8 cellular contexts compared by ENCODE assay signal in the genomic region with DNA sequence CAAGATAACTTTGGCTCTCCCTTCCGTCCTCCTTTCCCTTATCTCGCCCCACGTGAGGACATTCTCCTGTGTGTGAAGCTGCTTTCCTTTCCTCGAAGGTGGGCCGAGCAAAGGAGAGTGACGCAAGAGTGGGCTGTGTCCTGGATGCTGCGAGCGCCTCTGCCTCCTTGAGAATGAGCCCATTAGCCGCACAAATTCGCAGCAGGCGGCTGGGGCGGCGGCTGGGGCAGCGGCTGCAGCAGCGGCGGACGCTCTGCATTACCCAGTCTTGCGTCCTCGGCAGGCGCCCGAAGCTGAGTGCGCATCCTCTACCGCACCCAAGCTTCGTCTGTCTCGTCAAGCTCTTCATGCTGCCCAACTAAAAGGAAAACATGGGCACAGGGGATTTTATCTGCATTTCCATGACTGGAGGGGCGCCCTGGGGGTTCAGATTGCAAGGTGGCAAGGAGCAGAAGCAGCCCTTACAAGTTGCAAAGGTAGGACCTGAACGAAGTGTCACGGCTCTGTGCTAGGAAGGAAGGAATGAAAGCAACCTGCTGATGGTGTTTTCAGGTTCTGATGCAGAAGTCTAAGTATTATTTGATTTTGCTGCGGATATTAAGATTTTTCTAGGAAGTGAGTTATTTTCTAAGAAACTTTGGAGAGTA. TPM values are rescaled to one million over a fixed set of nuclear protein-coding genes. Genes with fewer than 3 reads are reported as not detected.
DNase-seq lines count a peak whose midpoint lies in the region; ATAC-seq and TF ChIP-seq lines count a peak whose summit lies in the region.

A gene with protein sequence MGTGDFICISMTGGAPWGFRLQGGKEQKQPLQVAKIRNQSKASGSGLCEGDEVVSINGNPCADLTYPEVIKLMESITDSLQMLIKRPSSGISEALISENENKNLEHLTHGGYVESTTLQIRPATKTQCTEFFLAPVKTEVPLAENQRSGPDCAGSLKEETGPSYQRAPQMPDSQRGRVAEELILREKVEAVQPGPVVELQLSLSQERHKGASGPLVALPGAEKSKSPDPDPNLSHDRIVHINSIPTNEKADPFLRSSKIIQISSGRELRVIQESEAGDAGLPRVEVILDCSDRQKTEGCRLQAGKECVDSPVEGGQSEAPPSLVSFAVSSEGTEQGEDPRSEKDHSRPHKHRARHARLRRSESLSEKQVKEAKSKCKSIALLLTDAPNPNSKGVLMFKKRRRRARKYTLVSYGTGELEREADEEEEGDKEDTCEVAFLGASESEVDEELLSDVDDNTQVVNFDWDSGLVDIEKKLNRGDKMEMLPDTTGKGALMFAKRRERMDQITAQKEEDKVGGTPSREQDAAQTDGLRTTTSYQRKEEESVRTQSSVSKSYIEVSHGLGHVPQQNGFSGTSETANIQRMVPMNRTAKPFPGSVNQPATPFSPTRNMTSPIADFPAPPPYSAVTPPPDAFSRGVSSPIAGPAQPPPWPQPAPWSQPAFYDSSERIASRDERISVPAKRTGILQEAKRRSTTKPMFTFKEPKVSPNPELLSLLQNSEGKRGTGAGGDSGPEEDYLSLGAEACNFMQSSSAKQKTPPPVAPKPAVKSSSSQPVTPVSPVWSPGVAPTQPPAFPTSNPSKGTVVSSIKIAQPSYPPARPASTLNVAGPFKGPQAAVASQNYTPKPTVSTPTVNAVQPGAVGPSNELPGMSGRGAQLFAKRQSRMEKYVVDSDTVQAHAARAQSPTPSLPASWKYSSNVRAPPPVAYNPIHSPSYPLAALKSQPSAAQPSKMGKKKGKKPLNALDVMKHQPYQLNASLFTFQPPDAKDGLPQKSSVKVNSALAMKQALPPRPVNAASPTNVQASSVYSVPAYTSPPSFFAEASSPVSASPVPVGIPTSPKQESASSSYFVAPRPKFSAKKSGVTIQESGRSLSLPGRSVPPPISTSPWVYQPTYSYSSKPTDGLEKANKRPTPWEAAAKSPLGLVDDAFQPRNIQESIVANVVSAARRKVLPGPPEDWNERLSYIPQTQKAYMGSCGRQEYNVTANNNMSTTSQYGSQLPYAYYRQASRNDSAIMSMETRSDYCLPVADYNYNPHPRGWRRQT (plus strand): TSS at position 189 of the 647 bp plus-strand sequence. CDS start 183 bp downstream, at position 372.

- peaks cover 14 to 20% (median 19%) of the 10 kb centered on the region in 3 donors for H3K4me1 Mint-ChIP-seq in T-cell

- H3K27ac ChIP-seq in breast epithelium, result peak within 1 kb of the TSS; percentile 55 to 69
- H3K27ac ChIP-seq in iPS-20b (ENCODE audit: low read length), result no peak within 1 kb of the TSS
- peak within 1 kb of the TSS; percentile 83 to 90 (median 90) for H3K27ac ChIP-seq in sigmoid colon

- WGBS in sigmoid colon, 2 donors, result 2 to 3% methylated on average over 29 of the region's 29 CpGs

- H3K9me3 Mint-ChIP-seq in T-cell, result no peaks in the 10 kb centered on the region

- no peaks in the 10 kb centered on the region for H3K9me3 ChIP-seq in breast epithelium
- H3K9me3 ChIP-seq in iPS-20b (ENCODE audit: insufficient read depth, low read depth, low read length), result no peaks in the 10 kb centered on the region
- no peaks in the 10 kb centered on the region for H3K9me3 ChIP-seq in sigmoid colon

- POLR2A ChIA-PET in T-cell (lab: Charles Lee), result no interaction called here

- H3K36me3 ChIP-seq in breast epithelium, result no peaks in the 10 kb centered on the region
- H3K36me3 ChIP-seq in iPS-20b (ENCODE audit: insufficient read depth, low read depth, low read length), result no peaks in the 10 kb centered on the region
- H3K36me3 ChIP-seq in sigmoid colon, result no peaks in the 10 kb centered on the region

- H3K27me3 Mint-ChIP-seq in T-cell, result peaks cover 31 to 33% of the 10 kb centered on the region in 2 donors

- H3K27me3 ChIP-seq in breast epithelium, result no peaks in the 10 kb centered on the region
- peaks cover 18% of the 10 kb centered on the region for H3K27me3 ChIP-seq in iPS-20b (ENCODE audit: insufficient read depth, low read length)
- no peaks in the 10 kb centered on the region for H3K27me3 ChIP-seq in sigmoid colon

- H3K36me3 Mint-ChIP-seq in T-cell, result no peaks in the 10 kb centered on the region

- H3K4me3 ChIP-seq in LNCaP clone FGC (ENCODE audit: low read depth, low read length) (peak within 1 kb of the TSS; percentile 23), breast epithelium (peak within 1 kb of the TSS; percentile 38 to 70 (median 56)), iPS-20b (ENCODE audit: low read length) (peak within 1 kb of the TSS; percentile 71), sigmoid colon (peak within 1 kb of the TSS; percentile 69 to 76 (median 72))

- ATAC-seq in T-cell (replicated peaks in 1 of 4), result peak; percentile 65 to 78 (median 74)

- peak in 1 of 4 donors; percentile 38 for TF ChIP-seq EP300 in sigmoid colon (IDR thresholded peaks at IDR 0.05)

- H3K4me3 Mint-ChIP-seq in T-cell, result peak within 1 kb of the TSS; percentile 43 to 81 (median 73)

- DNase-seq in EH (ENCODE audit: low read depth) (peak; percentile 93), H4 (ENCODE audit: low spot score) (peak; percentile 77), LNCaP clone FGC (ENCODE audit: low read depth) (no peak), T-cell (peak in 12 of 34 experiments; percentile 2 to 24 (median 8)), breast epithelium (ENCODE audit: low spot score in 2 of 2) (peak; percentile 69 to 88), sigmoid colon (peak; percentile 97), NCI-H345 treated with DMSO at 0.1 percent for 48 hours (lab: John Stamatoyannopoulos, UW; ENCODE audit: unreplicated experiment) (no peak)

- intact Hi-C loops in breast epithelium (cut with DNase I; ENCODE audit: low total_unique reads) (loop anchor here (2.0 kb wide), 1 partner anchor 58 kb away; no protein-coding TSS in a partner anchor), sigmoid colon (cut with DNase I) (loop anchor here (2.0 to 10.0 kb wide), 4 partner anchors 51 to 406 kb away; a partner anchor contains a TSS)

- H3K9ac ChIP-seq in iPS-20b (ENCODE audit: low read depth, low read length), result peak within 1 kb of the TSS; percentile 43; the same call in 1 of the 2 replicates

- H3K27ac Mint-ChIP-seq in T-cell, result peak within 1 kb of the TSS in 1 of 2 donors; percentile 55

- H3K4me1 ChIP-seq in breast epithelium, result no peaks in the 10 kb centered on the region
- H3K4me1 ChIP-seq in iPS-20b (ENCODE audit: insufficient read depth, low read length), result peaks cover 6% of the 10 kb centered on the region
- peaks cover 0 to 13% (median 4%) of the 10 kb centered on the region in 4 donors for H3K4me1 ChIP-seq in sigmoid colon

- TF ChIP-seq POLR2A in breast epithelium (IDR thresholded peaks at IDR 0.05) (peak; percentile 75), sigmoid colon (IDR thresholded peaks at IDR 0.05) (peak; percentile 89 to 98)

- TF ChIP-seq CTCF in LNCaP clone FGC (IDR thresholded peaks at IDR 0.05; ENCODE audit: control insufficient read depth, extremely low read depth, insufficient read depth) (no peak), breast epithelium (IDR thresholded peaks at IDR 0.05) (no peak), sigmoid colon (IDR thresholded peaks at IDR 0.05) (no peak)

- CTCF ChIA-PET in T-cell (lab: Charles Lee), result interaction anchor here (1.1 to 5.6 kb wide), 2 partner anchors 117 to 118 kb away, joined by 5 to 53 read pairs; no protein-coding TSS in a partner anchor

RNA-seq across cellular contexts. Expression of the gene that starts here (rescaled TPM):
- 0.45 and 0.95 TPM in 2 replicates for total RNA-seq in H4 (2014; rRNA removed; shearing (Covaris generic))
- total RNA-seq in T-cell (1 to 10 TPM in 3 of 5 donors, under 1 TPM in 2; 0.21 to 1.6 (median 1.2) TPM), breast epithelium (10 to 100 TPM; 30.2 to 90.1 (median 52.7) TPM), sigmoid colon (1,000 to 10,000 TPM in 3 of 4 donors, 100 to 1,000 TPM in 1; 611 to 1,591 (median 1,204) TPM)
- 10 to 100 TPM in 1 of 3 donors, 1 to 10 TPM in 2; 2.1 to 34.6 (median 9.0) TPM for polyA plus RNA-seq in sigmoid colon

Comparison
In these comparisons a context has a peak if more than half of its experiments do, and no peak if none do; other contexts are left out.
1. RNA of the gene that starts here (total RNA-seq): 611 to 1,591 TPM in sigmoid colon and 30.2 to 90.1 TPM in breast epithelium; 0.21 to 1.6 TPM in T-cell and 0.45 to 0.95 TPM in H4; every median in the first group is over 10 times any median in the second.
2. RNA of the gene that starts here (total RNA-seq): 611 to 1,591 TPM in sigmoid colon; 30.2 to 90.1 TPM in breast epithelium; every median in the first group is over 4 times any median in the second.
3. Peak in DNase-seq in H4; RNA of the gene not detected or under 1 TPM.
4. DNase-seq: peak in EH (single experiment), breast epithelium (2 of 2) and sigmoid colon (single experiment); none in LNCaP clone FGC (single experiment) and NCI-H345 treated with DMSO at 0.1 percent for 48 hours (single experiment).
5. Peak in every context shown above with its lines, with median percentiles within 50 percentile points of each other: H3K4me3 ChIP-seq.